In genomic region chr4:168803727-168804126, GRCh38 we compare ENCODE assay signal across 9 cellular contexts.
DNase-seq lines count a peak whose midpoint lies in the region; ATAC-seq and TF ChIP-seq lines count a peak whose summit lies in the region.
"Had no signal": no experiment of that assay in that cellular context is flagged by ENCODE, and none has a peak within 500 bp of the region (broad histone marks: within the 10 kb centered on the region; RNA-seq: fewer than 3 reads in every experiment).

No MANE protein-coding gene starts in this region.

- no peaks in the 10 kb centered on the region for H3K4me1 Mint-ChIP-seq in activated naive CD4-positive, alpha-beta T cell treated with anti-CD3 and anti-CD28 coated beads, Interleukin-2, amount 10 ng/mL, durations not matched to agents 7 days and 5 days
- H3K4me1 Mint-ChIP-seq in activated naive CD4-positive, alpha-beta T cell treated with anti-CD3 and anti-CD28 coated beads for 36 hours (ENCODE audit: low read depth) = no peaks in the 10 kb centered on the region

- H3F3A ChIP-seq in GM23248 (ENCODE audit: insufficient read depth) = no peaks in the 10 kb centered on the region

- H3K27ac ChIP-seq in GM23248 (no peak overlapping the region), heart left ventricle (peak overlapping the region in 10 of 12 donors; percentile 19 to 58 (median 47)), psoas muscle (peak overlapping the region; percentile 14)

- H4K20me1 ChIP-seq in GM23248 (ENCODE audit: insufficient read depth) = no peaks in the 10 kb centered on the region

- H3K4me3 ChIP-seq in GM23248 (no peak overlapping the region), heart left ventricle (no peak overlapping the region), psoas muscle (no peak overlapping the region)

- no peaks in the 10 kb centered on the region for H3K9me3 Mint-ChIP-seq in activated naive CD4-positive, alpha-beta T cell treated with anti-CD3 and anti-CD28 coated beads, Interleukin-2, amount 10 ng/mL, durations not matched to agents 7 days and 5 days
- no peaks in the 10 kb centered on the region for H3K9me3 Mint-ChIP-seq in activated naive CD4-positive, alpha-beta T cell treated with anti-CD3 and anti-CD28 coated beads for 36 hours

- CTCF ChIA-PET in activated naive CD4-positive, alpha-beta T cell treated with anti-CD3 and anti-CD28 coated beads, Interleukin-2, amount 10 ng/mL, durations not matched to agents 7 days and 5 days (lab: Charles Lee) = no interaction called here
- CTCF ChIA-PET in activated naive CD4-positive, alpha-beta T cell treated with anti-CD3 and anti-CD28 coated beads for 36 hours (lab: Charles Lee) = no interaction called here

- WGBS in GM23248 (ENCODE audit: low coverage in 1 of 2, low lambda C conversion rate in 2 of 2, missing lambda C conversion rate in 2 of 2), 2 experiments = 61 to 68% methylated on average over 4 of the region's 4 CpGs
- WGBS in heart left ventricle, 4 donors = 39 to 57% (median 45%) methylated on average over 4 of the region's 4 CpGs
- WGBS in psoas muscle, 3 donors = 50 to 55% (median 55%) methylated on average over 4 of the region's 4 CpGs

- TF ChIP-seq POLR2A in heart left ventricle (IDR thresholded peaks at IDR 0.05) = no peak

- intact Hi-C loops in heart left ventricle (cut with DNase I) (no loop called here), psoas muscle (cut with DNase I) (no loop called here)
- intact Hi-C loops in activated naive CD4-positive, alpha-beta T cell treated with anti-CD3 and anti-CD28 coated beads for 36 hours (cut with micrococcal nuclease) = no loop called here

- no peaks in the 10 kb centered on the region for H3K36me3 Mint-ChIP-seq in activated naive CD4-positive, alpha-beta T cell treated with anti-CD3 and anti-CD28 coated beads, Interleukin-2, amount 10 ng/mL, durations not matched to agents 7 days and 5 days
- H3K36me3 Mint-ChIP-seq in activated naive CD4-positive, alpha-beta T cell treated with anti-CD3 and anti-CD28 coated beads for 36 hours (ENCODE audit: low read depth) = no peaks in the 10 kb centered on the region

- peaks cover 3% of the 10 kb centered on the region for H3K27me3 Mint-ChIP-seq in activated naive CD4-positive, alpha-beta T cell treated with anti-CD3 and anti-CD28 coated beads, Interleukin-2, amount 10 ng/mL, durations not matched to agents 7 days and 5 days
- peaks cover 7% of the 10 kb centered on the region for H3K27me3 Mint-ChIP-seq in activated naive CD4-positive, alpha-beta T cell treated with anti-CD3 and anti-CD28 coated beads for 36 hours (ENCODE audit: low read depth)

- DNase-seq in GM23248 = peak; percentile 46
- peak; percentile 86 for DNase-seq in amniotic epithelial cell (ENCODE audit: low read depth)
- no peak for DNase-seq in heart left ventricle
- DNase-seq in psoas muscle = no peak
- DNase-seq in NCI-H1417 treated with DMSO at 0.1 percent for 48 hours (lab: John Stamatoyannopoulos, UW) = no peak
- DNase-seq in activated naive CD4-positive, alpha-beta T cell treated with anti-CD3 and anti-CD28 coated beads, Interleukin-2, amount 10 ng/mL, durations not matched to agents 7 days and 5 days = no peak
- DNase-seq in hypothalamus (lab: John Stamatoyannopoulos, UW) = no peak
- DNase-seq in activated naive CD4-positive, alpha-beta T cell treated with anti-CD3 and anti-CD28 coated beads for 36 hours = no peak
- DNase-seq: central memory CD4-positive, alpha-beta T cell had no signal

- TF ChIP-seq CTCF in heart left ventricle (IDR thresholded peaks at IDR 0.05) (no peak), psoas muscle (IDR thresholded peaks at IDR 0.05) (no peak)

- H3K9ac ChIP-seq in GM23248 = no peak overlapping the region

- H2AFZ ChIP-seq in GM23248 = peak overlapping the region; percentile 26; the same call in 1 of the 2 replicates

- H3K4me2 ChIP-seq in GM23248 (ENCODE audit: unreplicated experiment) = no peak overlapping the region

- no peaks in the 10 kb centered on the region for H3K79me2 ChIP-seq in GM23248 (ENCODE audit: insufficient read depth)

- H3K27ac Mint-ChIP-seq in activated naive CD4-positive, alpha-beta T cell treated with anti-CD3 and anti-CD28 coated beads, Interleukin-2, amount 10 ng/mL, durations not matched to agents 7 days and 5 days = no peak overlapping the region
- H3K27ac Mint-ChIP-seq in activated naive CD4-positive, alpha-beta T cell treated with anti-CD3 and anti-CD28 coated beads for 36 hours = no peak overlapping the region

- no peaks in the 10 kb centered on the region for H3K9me2 ChIP-seq in GM23248 (ENCODE audit: insufficient read depth)

- no peaks in the 10 kb centered on the region for H3K9me3 ChIP-seq in GM23248 (ENCODE audit: low read depth)
- peaks cover 0 to 5% (median 0%) of the 10 kb centered on the region in 12 donors for H3K9me3 ChIP-seq in heart left ventricle
- no peaks in the 10 kb centered on the region for H3K9me3 ChIP-seq in psoas muscle

- no peaks in the 10 kb centered on the region for H3K36me3 ChIP-seq in GM23248 (ENCODE audit: low read depth)
- no peaks in the 10 kb centered on the region for H3K36me3 ChIP-seq in heart left ventricle
- H3K36me3 ChIP-seq in psoas muscle (ENCODE audit: insufficient read depth in 1 of 2, low read depth in 1 of 2) = no peaks in the 10 kb centered on the region

- H3K4me3 Mint-ChIP-seq in activated naive CD4-positive, alpha-beta T cell treated with anti-CD3 and anti-CD28 coated beads, Interleukin-2, amount 10 ng/mL, durations not matched to agents 7 days and 5 days = no peak overlapping the region
- no peak overlapping the region for H3K4me3 Mint-ChIP-seq in activated naive CD4-positive, alpha-beta T cell treated with anti-CD3 and anti-CD28 coated beads for 36 hours

- H3K27me3 ChIP-seq in GM23248 (replicated peaks; ENCODE audit: insufficient read depth) (no peaks in the 10 kb centered on the region), heart left ventricle (no peaks in the 10 kb centered on the region), psoas muscle (ENCODE audit: insufficient read depth in 3 of 3, low read length in 2 of 3) (no peaks in the 10 kb centered on the region)

- in situ Hi-C loops in GM23248 (cut with MboI) = no loop called here

- ATAC-seq in heart left ventricle (peak; percentile 72 to 81 (median 77)), psoas muscle (peak in 2 of 4 donors; percentile 14 to 40)

- H3K4me1 ChIP-seq in GM23248 (ENCODE audit: insufficient read depth) (0 out of 2 replicates have a peak, but pooled peaks cover 6% of the 10 kb centered on the region), heart left ventricle (peaks cover 0 to 20% (median 8%) of the 10 kb centered on the region in 12 donors), psoas muscle (no peaks in the 10 kb centered on the region)

Comparison
In these comparisons a context has a peak if more than half of its experiments do, and no peak if none do; other contexts are left out.
1. DNase-seq: peak in GM23248 (single experiment) and amniotic epithelial cell (single experiment); none in heart left ventricle (0 of 5), psoas muscle (0 of 2), NCI-H1417 treated with DMSO at 0.1 percent for 48 hours (single experiment), activated naive CD4-positive, alpha-beta T cell treated with anti-CD3 and anti-CD28 coated beads, Interleukin-2, amount 10 ng/mL, durations not matched to agents 7 days and 5 days (single experiment), hypothalamus (0 of 51) and activated naive CD4-positive, alpha-beta T cell treated with anti-CD3 and anti-CD28 coated beads for 36 hours (single experiment).